In the genomic region with DNA sequence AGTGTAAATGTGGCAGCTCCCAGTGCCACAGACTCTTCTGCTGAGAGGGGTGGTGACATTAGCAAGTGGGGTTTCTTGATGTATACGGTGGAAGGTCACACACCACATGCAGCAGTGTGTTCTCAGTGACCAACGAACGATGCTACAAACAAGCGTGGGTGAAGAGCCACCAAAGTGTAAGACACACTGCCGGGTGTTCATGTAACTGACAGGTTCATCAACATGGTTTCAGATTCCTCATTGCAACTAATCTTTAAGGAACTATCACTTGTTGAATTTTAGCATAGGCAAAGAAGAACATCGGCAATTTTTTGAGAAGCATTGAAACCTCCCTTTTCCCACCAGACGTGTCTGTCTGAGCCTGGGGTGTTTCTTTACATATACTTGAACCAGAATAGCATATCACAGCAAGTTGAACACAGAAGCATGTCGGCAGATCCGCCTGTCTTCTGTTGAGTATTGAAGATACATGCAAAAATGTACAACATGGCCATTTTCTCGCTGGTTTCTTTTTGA, we compare ENCODE assay signal across 10 cellular contexts. TPM values are rescaled to one million over a fixed set of nuclear protein-coding genes. Genes with fewer than 3 reads are reported as not detected.
DNase-seq lines count a peak whose midpoint lies in the region; ATAC-seq and TF ChIP-seq lines count a peak whose summit lies in the region.
"Had no signal": no experiment of that assay in that cellular context is flagged by ENCODE, and none has a peak within 500 bp of the region (broad histone marks: within the 10 kb centered on the region; RNA-seq: fewer than 3 reads in every experiment).

No MANE protein-coding gene starts in this region.

- POLR2A ChIA-PET in T-cell (lab: Charles Lee) (interaction anchor here (0.7 to 5.8 kb wide), 14 partner anchors 10 to 128 kb away, joined by 3 to 133 read pairs (median 4); no protein-coding TSS in a partner anchor), WTC11 (lab: Charles Lee) (no interaction called here)

- H3K4me3 ChIP-seq in left ventricle myocardium inferior = no peak overlapping the region
- H3K4me3 ChIP-seq in transverse colon = no peak overlapping the region
- H3K4me3 ChIP-seq: smooth muscle cell had no signal

- intact Hi-C loops in left ventricle myocardium inferior (cut with micrococcal nuclease) = no loop called here
- intact Hi-C loops in cardiac septum (cut with DNase I) = no loop called here
- intact Hi-C loops in transverse colon (cut with DNase I; ENCODE audit: low total_unique reads) = no loop called here

- no peaks in the 10 kb centered on the region for H3K27me3 ChIP-seq in left ventricle myocardium inferior (ENCODE audit: low read depth)
- no peaks in the 10 kb centered on the region for H3K27me3 ChIP-seq in transverse colon

- no peak for TF ChIP-seq CTCF in left ventricle myocardium inferior (IDR thresholded peaks at IDR 0.05; ENCODE audit: borderline replicate concordance)
- TF ChIP-seq CTCF in transverse colon (IDR thresholded peaks at IDR 0.05) = no peak
- TF ChIP-seq CTCF in WTC11 (IDR thresholded peaks at IDR 0.05) = no peak

- H3K4me1 ChIP-seq in left ventricle myocardium inferior (peaks cover 85% of the 10 kb centered on the region), transverse colon (peaks cover 1 to 45% (median 13%) of the 10 kb centered on the region in 4 donors)

- TF ChIP-seq EP300 in transverse colon (IDR thresholded peaks at IDR 0.05; ENCODE audit: low read depth) = no peak

- H3K27ac Mint-ChIP-seq in T-cell (peak overlapping the region; percentile 97 to 100), WTC11 (no peak overlapping the region)
- peak overlapping the region; percentile 98 to 100 for H3K27ac Mint-ChIP-seq in effector memory CD8-positive, alpha-beta T cell

- H3K9me3 ChIP-seq in left ventricle myocardium inferior (replicated peaks) (no peaks in the 10 kb centered on the region), transverse colon (no peaks in the 10 kb centered on the region)

- peaks cover 48% of the 10 kb centered on the region for H3K36me3 Mint-ChIP-seq in T-cell
- H3K36me3 Mint-ChIP-seq in effector memory CD8-positive, alpha-beta T cell (ENCODE audit: insufficient read depth) = peaks cover 92% of the 10 kb centered on the region
- H3K36me3 Mint-ChIP-seq in WTC11 = peaks cover 7% of the 10 kb centered on the region

- CTCF ChIA-PET in T-cell (lab: Charles Lee) = interaction anchor here in 1 of 2 donors (0.6 to 3.9 kb wide), 5 partner anchors 10 to 152 kb away, joined by 3 to 28 read pairs (median 3); no protein-coding TSS in a partner anchor
- CTCF ChIA-PET in WTC11 (lab: Charles Lee) = interaction anchor here (0.7 kb wide), 1 partner anchor 49 kb away, joined by 5 read pairs; no protein-coding TSS in a partner anchor

- in situ Hi-C loops in transverse colon (cut with MboI; ENCODE audit: low pct_ligation_motif_present in 1 of 4, low pct_unique_long_range_greater_than_20kb in 1 of 4, low sequenced_read_pairs in 3 of 4) = no loop called here

- peaks cover 67 to 83% (median 76%) of the 10 kb centered on the region in 3 donors for H3K4me1 Mint-ChIP-seq in T-cell
- H3K4me1 Mint-ChIP-seq in effector memory CD8-positive, alpha-beta T cell (ENCODE audit: low read depth in 2 of 2) = peaks cover 46 to 79% of the 10 kb centered on the region in 2 donors
- H3K4me1 Mint-ChIP-seq in WTC11 = no peaks in the 10 kb centered on the region

- 74 to 87% methylated on average over 4 to 10 of the region's 10 CpGs for WGBS in transverse colon (ENCODE audit: low coverage in 1 of 2), 2 donors

- peak; percentile 20 for TF ChIP-seq POLR2A in transverse colon (IDR thresholded peaks at IDR 0.05)

- H3K36me3 ChIP-seq in left ventricle myocardium inferior (peaks cover 11% of the 10 kb centered on the region), transverse colon (no peaks in the 10 kb centered on the region)

- no peak for DNase-seq in left ventricle myocardium inferior
- no peak for DNase-seq in cardiac septum (ENCODE audit: low spot score)
- peak in 27 of 34 experiments; percentile 26 to 60 (median 40) for DNase-seq in T-cell
- peak; percentile 47 to 62 (median 49) for DNase-seq in effector memory CD8-positive, alpha-beta T cell
- no peak for DNase-seq in transverse colon
- no peak for DNase-seq in anterior cingulate cortex (lab: John Stamatoyannopoulos, UW)
- no peak for DNase-seq in NCI-H526 (lab: John Stamatoyannopoulos, UW)
- no peak for DNase-seq in WTC11 (ENCODE audit: low spot score)
- DNase-seq: NCI-H1092 had no signal

- H3K9me3 Mint-ChIP-seq in T-cell (no peaks in the 10 kb centered on the region), WTC11 (no peaks in the 10 kb centered on the region)
- no peaks in the 10 kb centered on the region for H3K9me3 Mint-ChIP-seq in effector memory CD8-positive, alpha-beta T cell

- peak overlapping the region; percentile 85 to 94 (median 88) for H3K4me3 Mint-ChIP-seq in T-cell
- H3K4me3 Mint-ChIP-seq in effector memory CD8-positive, alpha-beta T cell = peak overlapping the region; percentile 68 to 90
- no peak overlapping the region for H3K4me3 Mint-ChIP-seq in WTC11

- H3K27ac ChIP-seq in left ventricle myocardium inferior (replicated peaks) (peak overlapping the region; percentile 25), transverse colon (peak overlapping the region; percentile 63 to 93 (median 84))

- peak in 2 of 4 experiments; percentile 3 to 6 for ATAC-seq in T-cell (replicated peaks in 1 of 4)
- peak; percentile 6 for ATAC-seq in effector memory CD8-positive, alpha-beta T cell (replicated peaks)
- ATAC-seq in WTC11 = no peak

- H3K27me3 Mint-ChIP-seq in T-cell (no peaks in the 10 kb centered on the region), WTC11 (ENCODE audit: low read depth) (no peaks in the 10 kb centered on the region)
- no peaks in the 10 kb centered on the region for H3K27me3 Mint-ChIP-seq in effector memory CD8-positive, alpha-beta T cell

TF ChIP-seq in WTC11, 78 proteins besides CTCF, POLR2A, EP300 and RAD21:
- TF ChIP-seq TCF7 (CRISPR knock-in tag; IDR thresholded peaks at IDR 0.05; ENCODE audit: low read depth) = no peak
- TF ChIP-seq AFF4 (CRISPR knock-in tag; IDR thresholded peaks at IDR 0.05; ENCODE audit: borderline replicate concordance) = no peak
- no peak for TF ChIP-seq ATF3 (CRISPR knock-in tag; conservative IDR thresholded peaks at IDR 0.05)
- no peak for TF ChIP-seq ESRRA (CRISPR knock-in tag; IDR thresholded peaks at IDR 0.05; ENCODE audit: borderline replicate concordance)
- no peak for TF ChIP-seq ATF6 (CRISPR knock-in tag; IDR thresholded peaks at IDR 0.05)

RNA-seq across cellular contexts. Expression of gene PPP2R5C, which starts 58.8 kb away (rescaled TPM):
- total RNA-seq in left ventricle myocardium inferior (198 TPM), cardiac septum (202 TPM), T-cell (100 to 1,000 TPM; 435 to 627 (median 489) TPM), transverse colon (100 to 1,000 TPM in 2 of 4 donors, 10 to 100 TPM in 2; 66.2 to 211 (median 116) TPM), WTC11 (2021) (89.9 to 105 TPM (median 99.9 TPM) in 3 replicates)

Comparison
In these comparisons a context has a peak if more than half of its experiments do, and no peak if none do; other contexts are left out.
1. DNase-seq: peak in T-cell (27 of 34) and effector memory CD8-positive, alpha-beta T cell (3 of 3); none in left ventricle myocardium inferior (single experiment), cardiac septum (single experiment), transverse colon (single experiment), anterior cingulate cortex (0 of 58), NCI-H526 (0 of 2) and WTC11 (single experiment).